8 cellular contexts compared by ENCODE assay signal in genomic region chr4:107989537-107990386, GRCh38. TPM values are rescaled to one million over a fixed set of nuclear protein-coding genes. Genes with fewer than 3 reads are reported as not detected.
DNase-seq lines count a peak whose midpoint lies in the region; ATAC-seq and TF ChIP-seq lines count a peak whose summit lies in the region.

Gene HADH (plus strand): TSS chr4:107989889. CDS start chr4:107989933, 44 bp downstream.

- no peak for TF ChIP-seq CTCF in chondrocyte (IDR thresholded peaks at IDR 0.05)

- TF ChIP-seq POLR2A in GM19193 (IDR thresholded peaks at IDR 0.05; ENCODE audit: extremely low read depth, insufficient read depth, insufficient read length): peak; percentile 82

- DNase-seq in Ammon's horn (ENCODE audit: low spot score) (peak; percentile 98), NCI-H524 (lab: John Stamatoyannopoulos, UW) (peak; percentile 72 to 86), chondrocyte (ENCODE audit: low spot score) (peak; percentile 97), kidney glomerular epithelial cell (lab: John Stamatoyannopoulos, UW) (peak; percentile 68)
- DNase-seq in activated CD4-positive, alpha-beta T cell treated with anti-CD3 and anti-CD28 coated beads for 36 hours: peak; percentile 97
- DNase-seq in stimulated activated CD4-positive, alpha-beta T cell treated with anti-CD3 and anti-CD28 coated beads, Interleukin-15, amount 100 ng/mL, for 48 hours (ENCODE audit: low read depth in 2 of 2): peak; percentile 88 to 92

- H3K4me1 Mint-ChIP-seq in activated CD4-positive, alpha-beta T cell treated with anti-CD3 and anti-CD28 coated beads for 36 hours: peaks cover 54% of the 10 kb centered on the region
- peaks cover 30% of the 10 kb centered on the region for H3K4me1 Mint-ChIP-seq in chondrocyte (ENCODE audit: low read depth)

- CTCF ChIA-PET in activated CD4-positive, alpha-beta T cell treated with anti-CD3 and anti-CD28 coated beads for 36 hours (lab: Charles Lee): interaction anchor here (1.0 kb wide), 1 partner anchor 184 kb away, joined by 3 read pairs; no protein-coding TSS in a partner anchor

- POLR2A ChIA-PET in activated CD4-positive, alpha-beta T cell treated with anti-CD3 and anti-CD28 coated beads for 36 hours (lab: Charles Lee): interaction anchor here (0.5 to 0.6 kb wide), 4 partner anchors 13 to 375 kb away, joined by 3 read pairs; no protein-coding TSS in a partner anchor

- ATAC-seq in HG03432 (IDR thresholded peaks at IDR 0.05; ENCODE audit: unreplicated experiment): peak; percentile 96
- peak; percentile 98 for ATAC-seq in activated CD4-positive, alpha-beta T cell treated with anti-CD3 and anti-CD28 coated beads for 36 hours

- peak within 1 kb of the TSS; percentile 96 for H3K27ac Mint-ChIP-seq in activated CD4-positive, alpha-beta T cell treated with anti-CD3 and anti-CD28 coated beads for 36 hours
- peak within 1 kb of the TSS; percentile 98 for H3K27ac Mint-ChIP-seq in chondrocyte (ENCODE audit: unreplicated experiment)

- peak within 1 kb of the TSS; percentile 95 for H3K4me3 Mint-ChIP-seq in activated CD4-positive, alpha-beta T cell treated with anti-CD3 and anti-CD28 coated beads for 36 hours
- H3K4me3 Mint-ChIP-seq in chondrocyte (ENCODE audit: unreplicated experiment): peak within 1 kb of the TSS; percentile 97

- no peaks in the 10 kb centered on the region for H3K9me3 Mint-ChIP-seq in activated CD4-positive, alpha-beta T cell treated with anti-CD3 and anti-CD28 coated beads for 36 hours (ENCODE audit: low read depth)
- no peaks in the 10 kb centered on the region for H3K9me3 Mint-ChIP-seq in chondrocyte (ENCODE audit: low read depth)

- H3K27me3 Mint-ChIP-seq in activated CD4-positive, alpha-beta T cell treated with anti-CD3 and anti-CD28 coated beads for 36 hours: no peaks in the 10 kb centered on the region
- H3K27me3 Mint-ChIP-seq in chondrocyte (ENCODE audit: low read depth): no peaks in the 10 kb centered on the region

- peaks cover 9% of the 10 kb centered on the region for H3K36me3 Mint-ChIP-seq in activated CD4-positive, alpha-beta T cell treated with anti-CD3 and anti-CD28 coated beads for 36 hours (ENCODE audit: low read depth)
- no peaks in the 10 kb centered on the region for H3K36me3 Mint-ChIP-seq in chondrocyte (ENCODE audit: low read depth)

- intact Hi-C loops in activated CD4-positive, alpha-beta T cell treated with anti-CD3 and anti-CD28 coated beads for 36 hours (cut with DNase I, micrococcal nuclease): loop anchor here (1.0 to 5.0 kb wide), 7 partner anchors 58 to 1673 kb away; partner anchors contain the start of genes CYP2U1 (in 2 of the 2), PAPSS1 (in 2 of the 2), RPL34 (in 2 of the 2) and AIMP1 (in 1 of the 2)

RNA-seq across cellular contexts. Expression of gene HADH, which starts in this region (rescaled TPM):
- total RNA-seq in activated CD4-positive, alpha-beta T cell treated with anti-CD3 and anti-CD28 coated beads for 36 hours: 10 to 100 TPM; 58.4 to 60.8 TPM
- total RNA-seq in chondrocyte: 20.4 to 27.4 TPM (median 21.6 TPM) in 3 replicates

Comparison
In these comparisons a context has a peak if more than half of its experiments do, and no peak if none do; other contexts are left out.
1. Peak in every context shown above with its lines: DNase-seq and ATAC-seq.